ENCODE assay signal across 20 cellular contexts in genomic region chrX:104141087-104141760, GRCh38. TPM values are rescaled to one million over a fixed set of nuclear protein-coding genes. Genes with fewer than 3 reads are reported as not detected.
DNase-seq lines count a peak whose midpoint lies in the region; ATAC-seq and TF ChIP-seq lines count a peak whose summit lies in the region.
"Had no signal": no experiment of that assay in that cellular context is flagged by ENCODE, and none has a peak within 500 bp of the region (broad histone marks: within the 10 kb centered on the region; RNA-seq: fewer than 3 reads in every experiment).

No MANE protein-coding gene starts in this region.

- no peaks in the 10 kb centered on the region for H3F3A ChIP-seq in PC-3 (ENCODE audit: low read length, unreplicated experiment)

- H3K27me3 ChIP-seq in CD4-positive, CD25-positive, alpha-beta regulatory T cell (ENCODE audit: control insufficient read depth, insufficient read depth, low read length), result no peaks in the 10 kb centered on the region
- H3K27me3 ChIP-seq in PC-3 (ENCODE audit: low read length), result no peaks in the 10 kb centered on the region
- H3K27me3 ChIP-seq in body of pancreas, result no peaks in the 10 kb centered on the region
- H3K27me3 ChIP-seq: BLaER1 had no signal

- peaks cover 20% of the 10 kb centered on the region for H3K4me1 Mint-ChIP-seq in activated T-cell treated with anti-CD3 and anti-CD28 coated beads, Interleukin-2, amount 50 U/mL, for 24 hours (ENCODE audit: low read depth)
- H3K4me1 Mint-ChIP-seq in activated T-cell treated with anti-CD3 and anti-CD28 coated beads, Interleukin-2, amount 50 U/mL, for 4 hours (ENCODE audit: low read depth), result peaks cover 19% of the 10 kb centered on the region
- H3K4me1 Mint-ChIP-seq in CD4-positive, CD25-positive, alpha-beta regulatory T cell, result peaks cover 0 to 26% (median 10%) of the 10 kb centered on the region in 4 donors
- H3K4me1 Mint-ChIP-seq: GM23338, H9 had no signal

- no peak overlapping the region for H3K9ac ChIP-seq in PC-3 (ENCODE audit: low read length)
- H3K9ac ChIP-seq: BLaER1 had no signal

- H3K79me2 ChIP-seq in PC-3 (ENCODE audit: low read length), result no peaks in the 10 kb centered on the region

- no peak overlapping the region for H3K4me2 ChIP-seq in PC-3 (ENCODE audit: low read length)
- H3K4me2 ChIP-seq: BLaER1, GM23338 had no signal

- no TSS peak for BruUV-seq in PC-3 (replicated peaks; lab: Mats Ljungman, UMichigan)

- H3K36me3 Mint-ChIP-seq in activated T-cell treated with anti-CD3 and anti-CD28 coated beads, Interleukin-2, amount 50 U/mL, for 24 hours (ENCODE audit: low read depth), result peaks cover 4% of the 10 kb centered on the region
- H3K36me3 Mint-ChIP-seq in activated T-cell treated with anti-CD3 and anti-CD28 coated beads, Interleukin-2, amount 50 U/mL, for 4 hours (ENCODE audit: insufficient read depth), result no peaks in the 10 kb centered on the region
- peaks cover 5% of the 10 kb centered on the region for H3K36me3 Mint-ChIP-seq in CD4-positive, CD25-positive, alpha-beta regulatory T cell

- peak overlapping the region; percentile 76 for H3K27ac Mint-ChIP-seq in activated T-cell treated with anti-CD3 and anti-CD28 coated beads, Interleukin-2, amount 50 U/mL, for 24 hours
- H3K27ac Mint-ChIP-seq in CD4-positive, CD25-positive, alpha-beta regulatory T cell, result peak overlapping the region in 2 of 3 donors; percentile 32 to 74
- H3K27ac Mint-ChIP-seq: B cell; CD4-positive, alpha-beta T cell; GM23338; H9 had no signal

- H3K9me3 Mint-ChIP-seq in activated T-cell treated with anti-CD3 and anti-CD28 coated beads, Interleukin-2, amount 50 U/mL, for 24 hours, result no peaks in the 10 kb centered on the region
- H3K9me3 Mint-ChIP-seq in activated T-cell treated with anti-CD3 and anti-CD28 coated beads, Interleukin-2, amount 50 U/mL, for 4 hours, result no peaks in the 10 kb centered on the region
- H3K9me3 Mint-ChIP-seq in CD4-positive, CD25-positive, alpha-beta regulatory T cell, result no peaks in the 10 kb centered on the region
- H3K9me3 Mint-ChIP-seq: CD4-positive, alpha-beta T cell; GM23338 had no signal

- no peak for TF ChIP-seq CTCF in PC-3 (conservative IDR thresholded peaks at IDR 0.05; ENCODE audit: low read depth, low read length)
- TF ChIP-seq CTCF in body of pancreas (IDR thresholded peaks at IDR 0.05), result no peak

- H4K20me1 ChIP-seq in PC-3 (ENCODE audit: low read length), result no peaks in the 10 kb centered on the region
- H4K20me1 ChIP-seq: BLaER1 had no signal

- whole genome bisulfite sequencing in body of pancreas, 2 donors, result 50 to 59% methylated on average over 8 of the region's 8 CpGs

- peaks cover 34% of the 10 kb centered on the region for H3K27me3 Mint-ChIP-seq in activated T-cell treated with anti-CD3 and anti-CD28 coated beads, Interleukin-2, amount 50 U/mL, for 24 hours
- H3K27me3 Mint-ChIP-seq in activated T-cell treated with anti-CD3 and anti-CD28 coated beads, Interleukin-2, amount 50 U/mL, for 4 hours (ENCODE audit: low read depth), result no peaks in the 10 kb centered on the region
- no peaks in the 10 kb centered on the region for H3K27me3 Mint-ChIP-seq in CD4-positive, CD25-positive, alpha-beta regulatory T cell
- H3K27me3 Mint-ChIP-seq: B cell; CD4-positive, alpha-beta T cell had no signal

- CTCF ChIA-PET in PC-3 (lab: Charles Lee), result no interaction called here

- no peaks in the 10 kb centered on the region for H3K9me2 ChIP-seq in PC-3 (replicated peaks; ENCODE audit: low read length)

- H3K4me1 ChIP-seq in CD4-positive, CD25-positive, alpha-beta regulatory T cell (ENCODE audit: control insufficient read depth, insufficient read depth, low read length, poor library complexity, severe bottlenecking), result peaks cover 1% of the 10 kb centered on the region
- no peaks in the 10 kb centered on the region for H3K4me1 ChIP-seq in PC-3 (ENCODE audit: insufficient read depth, low read length)
- peaks cover 10% of the 10 kb centered on the region for H3K4me1 ChIP-seq in body of pancreas
- H3K4me1 ChIP-seq: BLaER1 had no signal

- TF ChIP-seq POLR2A in body of pancreas (IDR thresholded peaks at IDR 0.05), result no peak

- no peak for DNase-seq in activated T-cell treated with anti-CD3 and anti-CD28 coated beads, Interleukin-2, amount 50 U/mL, for 24 hours
- DNase-seq in activated T-cell treated with anti-CD3 and anti-CD28 coated beads, Interleukin-2, amount 50 U/mL, for 4 hours, result no peak
- no peak for DNase-seq in CD4-positive, CD25-positive, alpha-beta regulatory T cell
- DNase-seq in PC-3, result peak; percentile 2
- peak in 2 of 4 donors; percentile 20 to 29 for DNase-seq in body of pancreas
- no peak for DNase-seq in EL
- DNase-seq: Calu3; CD4-positive, alpha-beta T cell; COR-L47; DMS53; DMS79 treated with DMSO at 0.1 percent for 48 hours; H9 had no signal

- H3K9me3 ChIP-seq in CD4-positive, CD25-positive, alpha-beta regulatory T cell (ENCODE audit: control insufficient read depth in 2 of 2, low read length in 2 of 2), result no peaks in the 10 kb centered on the region
- no peaks in the 10 kb centered on the region for H3K9me3 ChIP-seq in PC-3 (ENCODE audit: low read length)
- H3K9me3 ChIP-seq in body of pancreas, result no peaks in the 10 kb centered on the region
- H3K9me3 ChIP-seq: BLaER1 had no signal

- intact Hi-C loops in PC-3 (cut with micrococcal nuclease) (no loop called here), body of pancreas (cut with DNase I) (no loop called here)

- ATAC-seq in activated T-cell treated with anti-CD3 and anti-CD28 coated beads, Interleukin-2, amount 50 U/mL, for 4 hours, result no peak
- ATAC-seq in CD4-positive, CD25-positive, alpha-beta regulatory T cell (ENCODE audit: low read depth in 2 of 2), result no peak
- ATAC-seq in PC-3 (0 out of 2 replicates have a peak, but pooled peaks have one; percentile 20), body of pancreas (peak; percentile 71), GM21367 (IDR thresholded peaks at IDR 0.05; ENCODE audit: unreplicated experiment) (no peak), HG03460 (IDR thresholded peaks at IDR 0.05; ENCODE audit: unreplicated experiment) (no peak)
- ATAC-seq: GM23338, HCT116 had no signal

- no peak overlapping the region for H3K4me3 Mint-ChIP-seq in activated T-cell treated with anti-CD3 and anti-CD28 coated beads, Interleukin-2, amount 50 U/mL, for 24 hours
- no peak overlapping the region for H3K4me3 Mint-ChIP-seq in activated T-cell treated with anti-CD3 and anti-CD28 coated beads, Interleukin-2, amount 50 U/mL, for 4 hours
- H3K4me3 Mint-ChIP-seq in CD4-positive, CD25-positive, alpha-beta regulatory T cell, result no peak overlapping the region
- H3K4me3 Mint-ChIP-seq: B cell; CD4-positive, alpha-beta T cell; GM23338; H9 had no signal

- H3K4me3 ChIP-seq in CD4-positive, CD25-positive, alpha-beta regulatory T cell (ENCODE audit: low read depth, low read length), result no peak overlapping the region
- H3K4me3 ChIP-seq in PC-3 (ENCODE audit: low read length) (no peak overlapping the region), body of pancreas (no peak overlapping the region)
- H3K4me3 ChIP-seq: BLaER1, GM23338 had no signal

- no peak overlapping the region for H3K27ac ChIP-seq in CD4-positive, CD25-positive, alpha-beta regulatory T cell (ENCODE audit: insufficient read depth, low read length, poor library complexity, severe bottlenecking)
- H3K27ac ChIP-seq in PC-3 (ENCODE audit: low read length) (no peak overlapping the region), body of pancreas (peak overlapping the region; percentile 40 to 60 (median 51))
- H3K27ac ChIP-seq: 22Rv1, BLaER1, C4-2B had no signal

- POLR2A ChIA-PET in PC-3 (lab: Charles Lee; ENCODE audit: unreplicated experiment), result no interaction called here

- H2AFZ ChIP-seq in PC-3 (ENCODE audit: low read length), result no peak overlapping the region
- H2AFZ ChIP-seq: GM23338 had no signal

- H3K36me3 ChIP-seq in CD4-positive, CD25-positive, alpha-beta regulatory T cell (ENCODE audit: control insufficient read depth, insufficient read depth, low read length), result no peaks in the 10 kb centered on the region
- no peaks in the 10 kb centered on the region for H3K36me3 ChIP-seq in PC-3 (ENCODE audit: low read depth, low read length)
- H3K36me3 ChIP-seq in body of pancreas (replicated peaks in 1 of 2; ENCODE audit: insufficient read depth in 1 of 2, low read depth in 2 of 2), result no peaks in the 10 kb centered on the region
- H3K36me3 ChIP-seq: BLaER1 had no signal

RNA-seq across cellular contexts. Expression of gene SLC25A53, which starts 15.6 kb away (rescaled TPM):
- total RNA-seq in activated T-cell treated with anti-CD3 and anti-CD28 coated beads, Interleukin-2, amount 50 U/mL, for 4 hours, result 1 to 10 TPM; 3.2 to 4.4 (median 4.2) TPM
- 11.9 TPM for total RNA-seq in CD4-positive, CD25-positive, alpha-beta regulatory T cell
- polyA plus RNA-seq in CD4-positive, CD25-positive, alpha-beta regulatory T cell, result 10 to 100 TPM in 1 of 4 donors, 1 to 10 TPM in 3; 6.6 to 11.8 (median 7.7) TPM
- 6.6 and 12.4 TPM in 2 replicates for total RNA-seq in PC-3 (2014; rRNA removed)
- 10 to 100 TPM in 1 of 2 donors, 1 to 10 TPM in 1; 3.6 to 10.9 TPM for total RNA-seq in body of pancreas

RNA-seq across cellular contexts. Expression of gene FAM199X, which starts 25.0 kb away (rescaled TPM):
- total RNA-seq in activated T-cell treated with anti-CD3 and anti-CD28 coated beads, Interleukin-2, amount 50 U/mL, for 4 hours, result 1 to 10 TPM; 8.0 to 8.2 (median 8.1) TPM
- 16.1 TPM for total RNA-seq in CD4-positive, CD25-positive, alpha-beta regulatory T cell
- 1 to 10 TPM; 7.8 to 9.9 (median 8.5) TPM for polyA plus RNA-seq in CD4-positive, CD25-positive, alpha-beta regulatory T cell
- total RNA-seq in PC-3 (2014; rRNA removed) (25.9 and 26.0 TPM in 2 replicates), body of pancreas (10 to 100 TPM; 13.5 to 18.7 TPM)

RNA-seq across cellular contexts. Expression of gene ZCCHC18, which starts 28.9 kb away (rescaled TPM):
- total RNA-seq in activated T-cell treated with anti-CD3 and anti-CD28 coated beads, Interleukin-2, amount 50 U/mL, for 4 hours, result under 1 TPM; 0.49 to 0.86 (median 0.55) TPM
- 4.3 TPM for total RNA-seq in CD4-positive, CD25-positive, alpha-beta regulatory T cell
- 1 to 10 TPM; 1.9 to 4.6 (median 4.2) TPM for polyA plus RNA-seq in CD4-positive, CD25-positive, alpha-beta regulatory T cell
- total RNA-seq in PC-3 (2014; rRNA removed) (0.23 and 5.8 TPM in 2 replicates), body of pancreas (1 to 10 TPM in 1 of 2 donors, not detected in 1; 2.6 TPM)

Comparison
In these comparisons a context has a peak if more than half of its experiments do, and no peak if none do; other contexts are left out.
1. ATAC-seq: peak in PC-3 (single experiment) and body of pancreas (single experiment); none in activated T-cell treated with anti-CD3 and anti-CD28 coated beads, Interleukin-2, amount 50 U/mL, for 4 hours (0 of 2), CD4-positive, CD25-positive, alpha-beta regulatory T cell (0 of 2), GM21367 (single experiment) and HG03460 (single experiment).
2. H3K27ac ChIP-seq: peak in body of pancreas (4 of 4); none in CD4-positive, CD25-positive, alpha-beta regulatory T cell (single experiment) and PC-3 (single experiment).